In genomic region chr19:54859406-54859805, GRCh38 we compare ENCODE assay signal across 22 cellular contexts. TPM values are rescaled to one million over a fixed set of nuclear protein-coding genes. Genes with fewer than 3 reads are reported as not detected.
"Had no signal": no experiment of that assay in that cellular context is flagged by ENCODE, and none has a peak within 500 bp of the region (broad histone marks: within the 10 kb centered on the region; RNA-seq: fewer than 3 reads in every experiment).

No MANE protein-coding gene starts in this region.

RNA-seq across cellular contexts. Expression of gene KIR3DL2, which starts 9.2 kb away (rescaled TPM):
- total RNA-seq: endothelial cell of umbilical vein; fibroblast of lung; fibroblast of villous mesenchyme; gastroesophageal sphincter; mesothelial cell of epicardium; naive thymus-derived CD8-positive, alpha-beta T cell; neural crest cell; occipital lobe; psoas muscle; sigmoid colon; subcutaneous adipose tissue; thoracic aorta had no signal
- polyA plus RNA-seq: endothelial cell of umbilical vein, fibroblast of lung, liver had no signal

RNA-seq across cellular contexts. Expression of gene FCAR, which starts 14.6 kb away (rescaled TPM):
- total RNA-seq: activated CD4-positive, alpha-beta T cell treated with anti-CD3 and anti-CD28 coated beads for 36 hours; activated CD8-positive, alpha-beta memory T cell treated with anti-CD3 and anti-CD28 coated beads, Interleukin-2, amount 10 ng/mL, durations not matched to agents 7 days and 5 days; activated CD8-positive, alpha-beta T cell treated with anti-CD3 and anti-CD28 coated beads, Interleukin-2, amount 10 ng/mL, durations not matched to agents 7 days and 5 days; activated T-helper 2 cell treated with anti-CD3 and anti-CD28 coated beads, Interferon-gamma antibody, Interleukin-2, Interleukin-4, amounts not matched to agents 10 μg/mL and 5 μg/mL and 100 μg/mL, durations not matched to agents 14 hours and 24 hours and 36 hours; endothelial cell of umbilical vein; fibroblast of lung; fibroblast of villous mesenchyme; left colon; mesothelial cell of epicardium; naive thymus-derived CD8-positive, alpha-beta T cell; neural crest cell; occipital lobe had no signal
- polyA plus RNA-seq: endothelial cell of umbilical vein, fibroblast of lung had no signal

RNA-seq across cellular contexts. Expression of gene KIR2DS4, which starts 26.9 kb away (rescaled TPM):
- total RNA-seq: activated T-helper 2 cell treated with anti-CD3 and anti-CD28 coated beads, Interferon-gamma antibody, Interleukin-2, Interleukin-4, amounts not matched to agents 10 μg/mL and 5 μg/mL and 100 μg/mL, durations not matched to agents 14 hours and 24 hours and 36 hours; endothelial cell of umbilical vein; fibroblast of lung; fibroblast of villous mesenchyme; gastroesophageal sphincter; kidney; left colon; liver; mesothelial cell of epicardium; naive thymus-derived CD8-positive, alpha-beta T cell; neural crest cell; occipital lobe; sigmoid colon; subcutaneous adipose tissue; thoracic aorta; uterus had no signal
- polyA plus RNA-seq: endothelial cell of umbilical vein, esophagus, fibroblast of lung had no signal

RNA-seq across cellular contexts. Expression of gene KIR3DL1, which starts 43.1 kb away (rescaled TPM):
- total RNA-seq: activated CD4-positive, alpha-beta T cell treated with anti-CD3 and anti-CD28 coated beads for 36 hours; activated T-helper 2 cell treated with anti-CD3 and anti-CD28 coated beads, Interferon-gamma antibody, Interleukin-2, Interleukin-4, amounts not matched to agents 10 μg/mL and 5 μg/mL and 100 μg/mL, durations not matched to agents 14 hours and 24 hours and 36 hours; endothelial cell of umbilical vein; fibroblast of lung; fibroblast of villous mesenchyme; left colon; mesothelial cell of epicardium; neural crest cell; occipital lobe; psoas muscle; sigmoid colon; subcutaneous adipose tissue; thoracic aorta had no signal
- polyA plus RNA-seq: endothelial cell of umbilical vein, esophagus, fibroblast of lung, small intestine had no signal

RNA-seq across cellular contexts. Expression of gene NCR1, which starts 46.5 kb away (rescaled TPM):
- total RNA-seq: activated CD4-positive, alpha-beta T cell treated with anti-CD3 and anti-CD28 coated beads for 36 hours; activated T-helper 2 cell treated with anti-CD3 and anti-CD28 coated beads, Interferon-gamma antibody, Interleukin-2, Interleukin-4, amounts not matched to agents 10 μg/mL and 5 μg/mL and 100 μg/mL, durations not matched to agents 14 hours and 24 hours and 36 hours; fibroblast of lung; fibroblast of villous mesenchyme; gastroesophageal sphincter; mesothelial cell of epicardium; neural crest cell; occipital lobe; sigmoid colon had no signal
- polyA plus RNA-seq: esophagus, fibroblast of lung, psoas muscle had no signal
